Comparison of ENCODE assay signal across 19 cellular contexts in the genomic region with DNA sequence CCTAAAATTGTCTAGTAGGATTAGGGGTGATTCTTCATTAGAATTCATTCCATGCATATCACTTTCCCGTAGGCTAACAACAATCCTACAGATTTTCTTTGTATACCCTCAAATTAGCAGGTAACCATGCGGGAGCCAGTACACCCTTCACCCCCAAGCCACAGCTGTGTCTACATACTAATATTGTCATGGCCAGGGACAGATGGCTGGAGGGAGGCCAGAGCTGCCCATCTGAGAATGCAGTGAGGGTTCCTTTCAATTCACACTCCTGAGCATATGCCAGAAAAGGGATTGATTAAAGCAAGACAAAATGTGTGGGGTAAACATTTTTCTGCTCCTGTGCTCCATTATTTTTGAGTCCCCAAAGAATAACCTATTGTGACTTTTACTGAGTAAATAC.
"Had no signal": no experiment of that assay in that cellular context is flagged by ENCODE, and none has a peak within 500 bp of the region (broad histone marks: within the 10 kb centered on the region; RNA-seq: fewer than 3 reads in every experiment).

No MANE protein-coding gene starts in this region.

- H3K79me2 ChIP-seq: parathyroid adenoma had no signal

- H3K36me3 ChIP-seq: colonic mucosa, esophagus squamous epithelium, suprapubic skin had no signal

- H3K4me3 ChIP-seq: colonic mucosa, esophagus squamous epithelium, suprapubic skin had no signal

- H3K9ac ChIP-seq: parathyroid adenoma had no signal

- H2AFZ ChIP-seq: parathyroid adenoma had no signal

- H3K9me3 ChIP-seq: colonic mucosa, esophagus squamous epithelium, suprapubic skin had no signal

- H3K4me1 ChIP-seq: colonic mucosa, esophagus squamous epithelium, parathyroid adenoma, suprapubic skin had no signal

- H3K27ac ChIP-seq: colonic mucosa, esophagus squamous epithelium, parathyroid adenoma, suprapubic skin had no signal

- ATAC-seq: activated T-cell treated with anti-CD3 and anti-CD28 coated beads, Interleukin-2, amount 50 U/mL, for 72 hours; left lobe of liver; naive thymus-derived CD4-positive, alpha-beta T cell; stimulated activated naive CD8-positive, alpha-beta T cell treated with anti-CD3 and anti-CD28 coated beads, Interleukin-15, Interleukin-2, amounts not matched to agents 100 U/mL and 50 U/mL, for 24 hours had no signal

- DNase-seq: activated CD4-positive, alpha-beta T cell treated with anti-CD3 and anti-CD28 coated beads, Interleukin-2, amount 10 ng/mL, durations not matched to agents 7 days and 5 days; activated CD8-positive, alpha-beta memory T cell treated with anti-CD3 and anti-CD28 coated beads, Interleukin-2, amount 50 U/mL, for 48 hours; activated gamma-delta T cell treated with Interleukin-2 at 50 U/mL for 16 hours; activated naive CD8-positive, alpha-beta T cell treated with anti-CD3 and anti-CD28 coated beads for 36 hours; activated T-cell treated with anti-CD3 and anti-CD28 coated beads, Interleukin-2, amount 50 U/mL, for 72 hours; amygdala; central memory CD4-positive, alpha-beta T cell; colonic mucosa; esophagus squamous epithelium; hippocampal formation; naive thymus-derived CD4-positive, alpha-beta T cell; retina; stimulated activated CD4-positive, alpha-beta T cell treated with anti-CD3 and anti-CD28 coated beads, Interleukin-4, amount 100 ng/mL, for 4 hours; stimulated activated CD8-positive, alpha-beta memory T cell treated with anti-CD3 and anti-CD28 coated beads, Interleukin-4, amount 100 ng/mL, for 48 hours; stimulated activated naive CD8-positive, alpha-beta T cell treated with anti-CD3 and anti-CD28 coated beads, Interleukin-15, Interleukin-2, amounts not matched to agents 100 U/mL and 50 U/mL, for 24 hours; T-helper 9 cell had no signal

- H3K27me3 ChIP-seq: colonic mucosa had no signal
